ENCODE assay signal across 8 cellular contexts in genomic region chr2:95526360-95527341, GRCh38. TPM values are rescaled to one million over a fixed set of nuclear protein-coding genes. Genes with fewer than 3 reads are reported as not detected.
A peak's percentile ranks its signal among the peaks of the same experiment; 100 is the strongest.
DNase-seq lines count a peak whose midpoint lies in the region; ATAC-seq and TF ChIP-seq lines count a peak whose summit lies in the region.

No MANE protein-coding gene starts in this region.

- peak overlapping the region; percentile 92 for H3K4me3 Mint-ChIP-seq in activated naive CD8-positive, alpha-beta T cell treated with anti-CD3 and anti-CD28 coated beads for 36 hours

- TF ChIP-seq CTCF in RWPE1 (conservative IDR thresholded peaks at IDR 0.05; ENCODE audit: low read depth) (no peak), heart left ventricle (IDR thresholded peaks at IDR 0.05) (peak in 8 of 12 donors; percentile 21 to 52 (median 34)), WERI-Rb-1 (IDR thresholded peaks at IDR 0.05; ENCODE audit: low read depth, low read length) (no peak)

- peaks cover 22% of the 10 kb centered on the region for H3K9me3 Mint-ChIP-seq in activated naive CD8-positive, alpha-beta T cell treated with anti-CD3 and anti-CD28 coated beads for 36 hours

- H3K27me3 ChIP-seq in heart left ventricle (no peaks in the 10 kb centered on the region), skeletal muscle tissue (ENCODE audit: control insufficient read depth in 3 of 3, insufficient read depth in 3 of 3, low read length in 3 of 3) (peaks cover 0 to 3% (median 3%) of the 10 kb centered on the region in 3 donors), WERI-Rb-1 (ENCODE audit: insufficient read depth, low read depth, severe bottlenecking) (no peaks in the 10 kb centered on the region)

- H3K4me1 ChIP-seq in heart left ventricle (peaks cover 0 to 21% (median 15%) of the 10 kb centered on the region in 12 donors), skeletal muscle tissue (ENCODE audit: control insufficient read depth in 3 of 3, insufficient read depth in 3 of 3, low read length in 3 of 3) (peaks cover 4 to 8% (median 4%) of the 10 kb centered on the region in 3 donors)

- ATAC-seq in GM18858 (IDR thresholded peaks at IDR 0.05; ENCODE audit: unreplicated experiment) (peak; percentile 38), HG03159 (IDR thresholded peaks at IDR 0.05; ENCODE audit: unreplicated experiment) (peak; percentile 72), heart left ventricle (peak; percentile 80 to 98 (median 92))

- no peaks in the 10 kb centered on the region for H3K27me3 Mint-ChIP-seq in activated naive CD8-positive, alpha-beta T cell treated with anti-CD3 and anti-CD28 coated beads for 36 hours

- H3K36me3 ChIP-seq in heart left ventricle (peaks cover 0 to 11% (median 4%) of the 10 kb centered on the region in 9 donors), skeletal muscle tissue (ENCODE audit: control insufficient read depth in 3 of 3, insufficient read depth in 3 of 3, low read length in 3 of 3) (no peaks in the 10 kb centered on the region), WERI-Rb-1 (no peaks in the 10 kb centered on the region)

- 2 to 10% (median 5%) methylated on average over 29 to 84 of the region's 84 CpGs for WGBS in heart left ventricle, 4 donors

- peak overlapping the region; percentile 32 to 73 (median 57) for H3K9ac ChIP-seq in skeletal muscle tissue (ENCODE audit: low read depth in 1 of 3, low read length in 3 of 3)

- POLR2A ChIA-PET in RWPE1 (lab: Yijun Ruan, JAX; ENCODE audit: low non-redundant PET) = no interaction called here

- intact Hi-C loops in heart left ventricle (cut with DNase I) = loop anchor here in 1 of 10 donors (5.0 kb wide), 1 partner anchor 201 kb away; no protein-coding TSS in a partner anchor

- peak overlapping the region; percentile 56 to 95 (median 83) for H3K4me3 ChIP-seq in heart left ventricle
- H3K4me3 ChIP-seq in skeletal muscle tissue (ENCODE audit: low read length in 3 of 3) = peak overlapping the region; percentile 44 to 67 (median 64)
- H3K4me3 ChIP-seq in WERI-Rb-1 (ENCODE audit: low read depth, low read length) = no peak overlapping the region

- peak overlapping the region; percentile 79 for H3K27ac Mint-ChIP-seq in activated naive CD8-positive, alpha-beta T cell treated with anti-CD3 and anti-CD28 coated beads for 36 hours

- DNase-seq in A172 (ENCODE audit: low spot score) = peak; percentile 33
- peak; percentile 40 for DNase-seq in RWPE1 (ENCODE audit: low spot score)
- DNase-seq in activated naive CD8-positive, alpha-beta T cell treated with anti-CD3 and anti-CD28 coated beads for 36 hours = peak; percentile 72
- DNase-seq in heart left ventricle = peak; percentile 75 to 89 (median 82)
- DNase-seq in WERI-Rb-1 = no peak

- CTCF ChIA-PET in RWPE1 (lab: Yijun Ruan, JAX) = interaction anchor here (0.6 to 1.1 kb wide), 6 partner anchors 12 to 203 kb away, joined by 3 to 6 read pairs (median 3); no protein-coding TSS in a partner anchor

- peak overlapping the region; percentile 61 for H3K27ac ChIP-seq in RWPE1
- H3K27ac ChIP-seq in heart left ventricle = peak overlapping the region; percentile 67 to 91 (median 82)
- no peak overlapping the region for H3K27ac ChIP-seq in skeletal muscle tissue (ENCODE audit: low read depth, low read length)
- no peak overlapping the region for H3K27ac ChIP-seq in WERI-Rb-1

- H3K9me3 ChIP-seq in heart left ventricle (peaks cover 0 to 4% (median 0%) of the 10 kb centered on the region in 12 donors), skeletal muscle tissue (ENCODE audit: control insufficient read depth in 3 of 3, low read length in 3 of 3) (no peaks in the 10 kb centered on the region), WERI-Rb-1 (ENCODE audit: severe bottlenecking) (no peaks in the 10 kb centered on the region)

- peak in 1 of 2 donors; percentile 47 for TF ChIP-seq POLR2A in heart left ventricle (IDR thresholded peaks at IDR 0.05)

- peaks cover 14% of the 10 kb centered on the region for H3K4me1 Mint-ChIP-seq in activated naive CD8-positive, alpha-beta T cell treated with anti-CD3 and anti-CD28 coated beads for 36 hours

- H3K36me3 Mint-ChIP-seq in activated naive CD8-positive, alpha-beta T cell treated with anti-CD3 and anti-CD28 coated beads for 36 hours = peaks cover 58% of the 10 kb centered on the region

RNA-seq across cellular contexts. Expression of gene TRIM43B, which starts 42.1 kb away (rescaled TPM):
- not detected in 2 replicates for total RNA-seq in A172 (2014; rRNA removed; shearing (Covaris generic))
- not detected for total RNA-seq in activated naive CD8-positive, alpha-beta T cell treated with anti-CD3 and anti-CD28 coated beads for 36 hours
- total RNA-seq in heart left ventricle (not detected), skeletal muscle tissue (not detected)
- not detected for polyA plus RNA-seq in heart left ventricle

Comparison
In these comparisons a context has a peak if more than half of its experiments do, and no peak if none do; other contexts are left out.
1. ATAC-seq: peak in every context shown above with its lines; median percentile 92 in heart left ventricle; 72 in HG03159; 38 in GM18858.
2. H3K27ac ChIP-seq: peak in RWPE1 (single experiment) and heart left ventricle (12 of 12); none in skeletal muscle tissue (single experiment) and WERI-Rb-1 (single experiment).
3. CTCF ChIP-seq: peak in heart left ventricle (8 of 12); none in RWPE1 (single experiment) and WERI-Rb-1 (single experiment).